In genomic region chr1:87045757-87046422, GRCh38 we compare ENCODE assay signal across 8 cellular contexts.
A peak's percentile ranks its signal among the peaks of the same experiment; 100 is the strongest.
DNase-seq lines count a peak whose midpoint lies in the region; ATAC-seq and TF ChIP-seq lines count a peak whose summit lies in the region.

No MANE protein-coding gene starts in this region.

- H3K9me3 Mint-ChIP-seq in naive thymus-derived CD4-positive, alpha-beta T cell, result peaks cover 0 to 17% (median 7%) of the 10 kb centered on the region in 11 donors

- H3K27me3 ChIP-seq in naive thymus-derived CD4-positive, alpha-beta T cell (ENCODE audit: control insufficient read depth in 2 of 2, insufficient read depth in 2 of 2, low read length in 2 of 2), result no peaks in the 10 kb centered on the region

- no peaks in the 10 kb centered on the region for H3K36me3 ChIP-seq in naive thymus-derived CD4-positive, alpha-beta T cell (ENCODE audit: control insufficient read depth in 2 of 3, insufficient read depth in 3 of 3, low read length in 3 of 3)

- POLR2A ChIA-PET in GM10248 (lab: Yijun Ruan, JAX), result interaction anchor here (1.8 kb wide), 1 partner anchor 12 kb away, joined by 10 read pairs; no protein-coding TSS in a partner anchor
- POLR2A ChIA-PET in naive thymus-derived CD4-positive, alpha-beta T cell (lab: Charles Lee), result interaction anchor here (1.4 kb wide), 1 partner anchor 12 kb away, joined by 3 read pairs; no protein-coding TSS in a partner anchor

- H3K4me1 Mint-ChIP-seq in naive thymus-derived CD4-positive, alpha-beta T cell, result peaks cover 24 to 71% (median 59%) of the 10 kb centered on the region in 7 donors

- H3K4me1 ChIP-seq in naive thymus-derived CD4-positive, alpha-beta T cell (ENCODE audit: control insufficient read depth in 2 of 2, insufficient read depth in 2 of 2, low read length in 2 of 2), result peaks cover 10 to 21% of the 10 kb centered on the region in 2 donors

- H3K27ac Mint-ChIP-seq in naive thymus-derived CD4-positive, alpha-beta T cell, result peak overlapping the region; percentile 52 to 100 (median 94)

- intact Hi-C loops in naive thymus-derived CD4-positive, alpha-beta T cell (cut with micrococcal nuclease), result loop anchor here (2.0 to 10.0 kb wide), 6 partner anchors 39 to 1771 kb away; partner anchors contain the start of genes SH3GLB1 (in 2 of the 2), BCL10 (in 1 of the 2), HS2ST1 (in 1 of the 2) and ODF2L (in 1 of the 2)
- intact Hi-C loops in cardiac septum (cut with DNase I), result no loop called here

- no peaks in the 10 kb centered on the region for H3K9me3 ChIP-seq in naive thymus-derived CD4-positive, alpha-beta T cell (ENCODE audit: control insufficient read depth in 2 of 3, low read length in 3 of 3)

- H3K4me3 ChIP-seq in naive thymus-derived CD4-positive, alpha-beta T cell (ENCODE audit: low read length), result no peak overlapping the region

- H3K27ac ChIP-seq in naive thymus-derived CD4-positive, alpha-beta T cell (ENCODE audit: low read depth, low read length), result peak overlapping the region; percentile 58

- CTCF ChIA-PET in GM10248 (lab: Yijun Ruan, JAX), result interaction anchor here (0.7 to 1.9 kb wide), 8 partner anchors 9 to 69 kb away, joined by 3 to 7 read pairs (median 4); no protein-coding TSS in a partner anchor
- CTCF ChIA-PET in naive thymus-derived CD4-positive, alpha-beta T cell (lab: Charles Lee), result interaction anchor here (0.7 kb wide), 1 partner anchor 342 kb away, joined by 3 read pairs; the partner anchor contains the start of gene SH3GLB1

- no peak for TF ChIP-seq CTCF in GM10248 (IDR thresholded peaks at IDR 0.05; ENCODE audit: control extremely low read depth, extremely low read depth, low read depth, missing control alignments)

- peaks cover 0 to 24% (median 12%) of the 10 kb centered on the region in 5 donors for H3K36me3 Mint-ChIP-seq in naive thymus-derived CD4-positive, alpha-beta T cell

- peak; percentile 9 for DNase-seq in GM10248 (ENCODE audit: extremely low spot score)
- DNase-seq in activated CD4-positive, alpha-beta T cell treated with anti-CD3 and anti-CD28 coated beads for 48 hours, result peak; percentile 71
- peak; percentile 7 to 91 (median 85) for DNase-seq in naive thymus-derived CD4-positive, alpha-beta T cell
- no peak for DNase-seq in cerebellar cortex (ENCODE audit: low spot score)
- no peak for DNase-seq in SKM-1 treated with dmso at 0.1 percent for 144 hours (lab: John Stamatoyannopoulos, UW; ENCODE audit: unreplicated experiment)
- DNase-seq in cardiac septum (ENCODE audit: low spot score), result no peak

- H3K4me3 Mint-ChIP-seq in naive thymus-derived CD4-positive, alpha-beta T cell, result peak overlapping the region; percentile 31 to 87 (median 64)

- H3K27me3 Mint-ChIP-seq in naive thymus-derived CD4-positive, alpha-beta T cell, result no peaks in the 10 kb centered on the region

- peak; percentile 37 for ATAC-seq in HG02884 (IDR thresholded peaks at IDR 0.05; ENCODE audit: unreplicated experiment)
- ATAC-seq in naive thymus-derived CD4-positive, alpha-beta T cell, result peak; percentile 82
- ATAC-seq in GM21447 (IDR thresholded peaks at IDR 0.05; ENCODE audit: unreplicated experiment), result no peak

Comparison
In these comparisons a context has a peak if more than half of its experiments do, and no peak if none do; other contexts are left out.
1. DNase-seq: peak in GM10248 (single experiment), activated CD4-positive, alpha-beta T cell treated with anti-CD3 and anti-CD28 coated beads for 48 hours (single experiment) and naive thymus-derived CD4-positive, alpha-beta T cell (9 of 9); none in cerebellar cortex (single experiment), SKM-1 treated with dmso at 0.1 percent for 144 hours (single experiment) and cardiac septum (single experiment).